Comparison of ENCODE assay signal across 27 cellular contexts in the genomic region with DNA sequence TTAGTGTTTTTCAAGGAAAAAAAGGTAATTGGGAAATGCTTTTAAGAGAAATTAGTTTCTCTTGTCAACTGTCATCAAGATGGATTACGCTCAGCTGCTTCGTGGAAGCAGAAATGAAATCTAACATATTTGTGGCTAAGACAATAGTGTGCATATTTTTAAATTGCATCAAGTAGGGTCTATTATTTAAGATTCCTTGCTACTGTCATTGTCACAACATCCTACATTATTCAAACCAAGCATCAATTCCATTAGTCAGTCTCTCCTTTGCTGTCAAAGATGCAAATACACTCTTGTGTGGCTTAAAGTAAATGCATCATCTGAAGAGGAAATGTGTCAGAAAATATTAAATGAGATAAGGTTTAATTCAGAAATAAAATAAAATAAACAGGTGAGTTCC.
A peak's percentile ranks its signal among the peaks of the same experiment; 100 is the strongest.
DNase-seq lines count a peak whose midpoint lies in the region; TF ChIP-seq lines count a peak whose summit lies in the region.
"Had no signal": no experiment of that assay in that cellular context is flagged by ENCODE, and none has a peak within 500 bp of the region (broad histone marks: within the 10 kb centered on the region; RNA-seq: fewer than 3 reads in every experiment).

No MANE protein-coding gene starts in this region.

- H3K9me2 ChIP-seq in neural cell (ENCODE audit: insufficient read depth, low read length), result no peaks in the 10 kb centered on the region

- peak; percentile 92 for TF ChIP-seq EP300 in neural cell (conservative IDR thresholded peaks at IDR 0.05; ENCODE audit: poor library complexity, severe bottlenecking)

- H3K27ac ChIP-seq in neural cell (ENCODE audit: low read length), result peak overlapping the region; percentile 1
- H3K27ac ChIP-seq: 22Rv1; A549; BLaER1; BLaER1 treated with 17β-estradiol and CSF1 and Interleukin-3, amounts not matched to agents 10 nM and 100 nM; C4-2B had no signal

- TF ChIP-seq RAD21 in neural cell (conservative IDR thresholded peaks at IDR 0.05), result peak; percentile 26

- H3K79me2 ChIP-seq in neural cell (replicated peaks; ENCODE audit: insufficient read depth, low read length), result no peaks in the 10 kb centered on the region

- H3F3A ChIP-seq in neural cell (ENCODE audit: insufficient read depth, low read length, poor library complexity, severe bottlenecking), result no peaks in the 10 kb centered on the region

- no peak overlapping the region for H2AFZ ChIP-seq in neural cell (ENCODE audit: low read depth, low read length)

- no peak overlapping the region for H3K9ac ChIP-seq in neural cell (ENCODE audit: low read length)
- H3K9ac ChIP-seq: BLaER1; BLaER1 treated with 17β-estradiol and CSF1 and Interleukin-3, amounts not matched to agents 10 nM and 100 nM had no signal

- no peak for DNase-seq in dermis blood vessel endothelial cell
- DNase-seq: 8988T; ACHN; AML-193; BE2C; C1 segment of cervical spinal cord; Caco-2; Calu3; CD4-positive, alpha-beta memory T cell; CD4-positive, alpha-beta T cell; CD4-positive, CD25-positive, alpha-beta regulatory T cell; CD8-positive, alpha-beta memory T cell; CD8-positive, alpha-beta T cell; COR-L47; DMS 273 treated with DMSO at 0.1 percent for 48 hours; DMS153; DMS53; DMS79; DMS79 treated with DMSO at 0.1 percent for 48 hours; DND-41; EL had no signal

- no peaks in the 10 kb centered on the region for H3K36me3 ChIP-seq in neural cell (ENCODE audit: insufficient read depth, low read length)
- H3K36me3 ChIP-seq: BE2C; BLaER1; BLaER1 treated with 17β-estradiol and CSF1 and Interleukin-3, amounts not matched to agents 10 nM and 100 nM had no signal

- no peaks in the 10 kb centered on the region for H3K9me3 ChIP-seq in neural cell (ENCODE audit: low read length)
- H3K9me3 ChIP-seq: A549, BE2C, Caco-2 had no signal

- no peak overlapping the region for H3K4me2 ChIP-seq in neural cell (ENCODE audit: low read length)
- H3K4me2 ChIP-seq: A549; BLaER1; BLaER1 treated with 17β-estradiol and CSF1 and Interleukin-3, amounts not matched to agents 10 nM and 100 nM had no signal

- no peaks in the 10 kb centered on the region for H4K20me1 ChIP-seq in neural cell (ENCODE audit: insufficient read depth)
- H4K20me1 ChIP-seq: BLaER1; BLaER1 treated with 17β-estradiol and CSF1 and Interleukin-3, amounts not matched to agents 10 nM and 100 nM had no signal

- no peak for TF ChIP-seq CTCF in neural cell (IDR thresholded peaks at IDR 0.05; ENCODE audit: poor library complexity, severe bottlenecking)

- no peak overlapping the region for H3K4me3 ChIP-seq in neural cell (ENCODE audit: low read length)
- H3K4me3 ChIP-seq: A549; BLaER1; BLaER1 treated with 17β-estradiol and CSF1 and Interleukin-3, amounts not matched to agents 10 nM and 100 nM had no signal

- no peaks in the 10 kb centered on the region for H3K27me3 ChIP-seq in neural cell (ENCODE audit: insufficient read depth, low read depth, low read length)
- H3K27me3 ChIP-seq: BE2C; BLaER1; BLaER1 treated with 17β-estradiol and CSF1 and Interleukin-3, amounts not matched to agents 10 nM and 100 nM had no signal

TF ChIP-seq in neural cell, 6 proteins besides CTCF, POLR2A, EP300 and RAD21:
- TF ChIP-seq EZH2 (IDR thresholded peaks at IDR 0.05; ENCODE audit: borderline replicate concordance, insufficient read depth, low read length, poor library complexity, severe bottlenecking) (no peak), TAF1 (IDR thresholded peaks at IDR 0.05; ENCODE audit: low read depth) (no peak), SMC3 (conservative IDR thresholded peaks at IDR 0.05; ENCODE audit: poor library complexity) (no peak), POLR2AphosphoS5 (IDR thresholded peaks at IDR 0.05) (peak; percentile 88), MXI1 (conservative IDR thresholded peaks at IDR 0.05; ENCODE audit: poor library complexity, severe bottlenecking) (no peak)
- TF ChIP-seq, protein P1, sequence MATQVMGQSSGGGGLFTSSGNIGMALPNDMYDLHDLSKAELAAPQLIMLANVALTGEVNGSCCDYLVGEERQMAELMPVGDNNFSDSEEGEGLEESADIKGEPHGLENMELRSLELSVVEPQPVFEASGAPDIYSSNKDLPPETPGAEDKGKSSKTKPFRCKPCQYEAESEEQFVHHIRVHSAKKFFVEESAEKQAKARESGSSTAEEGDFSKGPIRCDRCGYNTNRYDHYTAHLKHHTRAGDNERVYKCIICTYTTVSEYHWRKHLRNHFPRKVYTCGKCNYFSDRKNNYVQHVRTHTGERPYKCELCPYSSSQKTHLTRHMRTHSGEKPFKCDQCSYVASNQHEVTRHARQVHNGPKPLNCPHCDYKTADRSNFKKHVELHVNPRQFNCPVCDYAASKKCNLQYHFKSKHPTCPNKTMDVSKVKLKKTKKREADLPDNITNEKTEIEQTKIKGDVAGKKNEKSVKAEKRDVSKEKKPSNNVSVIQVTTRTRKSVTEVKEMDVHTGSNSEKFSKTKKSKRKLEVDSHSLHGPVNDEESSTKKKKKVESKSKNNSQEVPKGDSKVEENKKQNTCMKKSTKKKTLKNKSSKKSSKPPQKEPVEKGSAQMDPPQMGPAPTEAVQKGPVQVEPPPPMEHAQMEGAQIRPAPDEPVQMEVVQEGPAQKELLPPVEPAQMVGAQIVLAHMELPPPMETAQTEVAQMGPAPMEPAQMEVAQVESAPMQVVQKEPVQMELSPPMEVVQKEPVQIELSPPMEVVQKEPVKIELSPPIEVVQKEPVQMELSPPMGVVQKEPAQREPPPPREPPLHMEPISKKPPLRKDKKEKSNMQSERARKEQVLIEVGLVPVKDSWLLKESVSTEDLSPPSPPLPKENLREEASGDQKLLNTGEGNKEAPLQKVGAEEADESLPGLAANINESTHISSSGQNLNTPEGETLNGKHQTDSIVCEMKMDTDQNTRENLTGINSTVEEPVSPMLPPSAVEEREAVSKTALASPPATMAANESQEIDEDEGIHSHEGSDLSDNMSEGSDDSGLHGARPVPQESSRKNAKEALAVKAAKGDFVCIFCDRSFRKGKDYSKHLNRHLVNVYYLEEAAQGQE (IDR thresholded peaks at IDR 0.05; ENCODE audit: borderline replicate concordance), result peak; percentile 53
